Comparison of ENCODE assay signal across 21 cellular contexts in genomic region chr6:166446567-166447065, GRCh38.
DNase-seq lines count a peak whose midpoint lies in the region; ATAC-seq and TF ChIP-seq lines count a peak whose summit lies in the region.
"Had no signal": no experiment of that assay in that cellular context is flagged by ENCODE, and none has a peak within 500 bp of the region (broad histone marks: within the 10 kb centered on the region; RNA-seq: fewer than 3 reads in every experiment).

No MANE protein-coding gene starts in this region.

- H3K79me1 ChIP-seq in IMR-90 (ENCODE audit: low read depth in 1 of 2, low read length in 2 of 2), result no peaks in the 10 kb centered on the region

- peaks cover 67% of the 10 kb centered on the region for H3K36me3 ChIP-seq in IMR-90 (ENCODE audit: control insufficient read depth, insufficient read depth, low read length)
- H3K36me3 ChIP-seq: MG63 had no signal

- H3K27ac Mint-ChIP-seq in T-helper 2 cell treated with Interferon-gamma antibody and Interleukin-4, amounts not matched to agents 5 μg/mL and 100 μg/mL, for 36 hours, result no peak overlapping the region
- no peak overlapping the region for H3K27ac Mint-ChIP-seq in nephron progenitor cell
- H3K27ac Mint-ChIP-seq: B cell; CD8-positive, alpha-beta T cell had no signal

- H3K36me3 Mint-ChIP-seq in T-helper 2 cell treated with Interferon-gamma antibody and Interleukin-4, amounts not matched to agents 5 μg/mL and 100 μg/mL, for 36 hours (ENCODE audit: low read depth), result no peaks in the 10 kb centered on the region
- peaks cover 37% of the 10 kb centered on the region for H3K36me3 Mint-ChIP-seq in nephron progenitor cell (ENCODE audit: low read depth)
- H3K36me3 Mint-ChIP-seq: CD8-positive, alpha-beta T cell had no signal

- no peaks in the 10 kb centered on the region for H3K9me3 ChIP-seq in IMR-90 (ENCODE audit: control insufficient read depth, insufficient read depth, low read length)
- H3K9me3 ChIP-seq: Caco-2, MG63 had no signal

- ATAC-seq in IMR-90 (ENCODE audit: low read depth) (no peak), left lobe of liver (no peak)
- ATAC-seq: CD8-positive, alpha-beta T cell had no signal

- H4K8ac ChIP-seq in IMR-90 (ENCODE audit: low read depth in 2 of 2, low read length in 2 of 2), result no peak overlapping the region

- 86% methylated on average over 4 of the region's 11 CpGs; no CpG with 5 or more reads in 1 of the 2 experiments for WGBS in IMR-90 (ENCODE audit: extremely low coverage in 2 of 2, insufficient read length in 1 of 2), 2 experiments

- no peak overlapping the region for H4K5ac ChIP-seq in IMR-90 (ENCODE audit: low read depth, low read length)

- H2AFZ ChIP-seq in IMR-90 (replicated peaks; ENCODE audit: low read length, poor library complexity), result no peak overlapping the region
- H2AFZ ChIP-seq: GM23248, PC-9 had no signal

- in situ Hi-C loops in IMR-90 (cut with MboI; ENCODE audit: low sequenced_read_pairs), result no loop called here

- no peak overlapping the region for H2AK9ac ChIP-seq in IMR-90 (replicated peaks; ENCODE audit: low read depth, low read length, poor library complexity)

- TF ChIP-seq RAD21 in IMR-90 (IDR thresholded peaks at IDR 0.05; ENCODE audit: low read length), result no peak

- peaks cover 2% of the 10 kb centered on the region for H3K4me1 Mint-ChIP-seq in T-helper 2 cell treated with Interferon-gamma antibody and Interleukin-4, amounts not matched to agents 5 μg/mL and 100 μg/mL, for 36 hours (ENCODE audit: low read depth)
- H3K4me1 Mint-ChIP-seq in nephron progenitor cell, result no peaks in the 10 kb centered on the region

- dilution Hi-C loops in IMR-90 (cut with HindIII; ENCODE audit: low sequenced_read_pairs, unreplicated experiment), result no loop called here

- POLR2A ChIA-PET in IMR-90 (lab: Charles Lee; ENCODE audit: unreplicated experiment), result no interaction called here

- H3K4me2 ChIP-seq in IMR-90 (ENCODE audit: low read depth, low read length), result no peak overlapping the region
- H3K4me2 ChIP-seq: PC-9 had no signal

- no peak overlapping the region for H3K4ac ChIP-seq in IMR-90 (ENCODE audit: low read depth, low read length)

- H3K23ac ChIP-seq in IMR-90 (ENCODE audit: low read depth, low read length), result no peak overlapping the region

- H3K4me3 Mint-ChIP-seq in T-helper 2 cell treated with Interferon-gamma antibody and Interleukin-4, amounts not matched to agents 5 μg/mL and 100 μg/mL, for 36 hours, result no peak overlapping the region
- no peak overlapping the region for H3K4me3 Mint-ChIP-seq in nephron progenitor cell
- H3K4me3 Mint-ChIP-seq: B cell; CD8-positive, alpha-beta T cell had no signal

- no peaks in the 10 kb centered on the region for H3K4me1 ChIP-seq in IMR-90 (ENCODE audit: control insufficient read depth, insufficient read depth, low read length)
- H3K4me1 ChIP-seq: Caco-2 had no signal

- TF ChIP-seq CTCF in IMR-90 (conservative IDR thresholded peaks at IDR 0.05; ENCODE audit: low read depth, low read length) (no peak), nephron progenitor cell (IDR thresholded peaks at IDR 0.05) (no peak)

- no TSS peak for BruUV-seq in IMR-90 (replicated peaks; lab: Mats Ljungman, UMichigan)

- no peaks in the 10 kb centered on the region for H3K27me3 Mint-ChIP-seq in T-helper 2 cell treated with Interferon-gamma antibody and Interleukin-4, amounts not matched to agents 5 μg/mL and 100 μg/mL, for 36 hours (ENCODE audit: low read depth)
- no peaks in the 10 kb centered on the region for H3K27me3 Mint-ChIP-seq in nephron progenitor cell (ENCODE audit: low read depth, poor library complexity)

- H3K18ac ChIP-seq in IMR-90 (ENCODE audit: low read depth, low read length), result no peak overlapping the region

- H4K91ac ChIP-seq in IMR-90 (ENCODE audit: insufficient read depth, low read depth, low read length), result no peak overlapping the region

- CTCF ChIA-PET in IMR-90 (lab: Yijun Ruan, JAX), result no interaction called here

- no peak overlapping the region for H3K14ac ChIP-seq in IMR-90 (replicated peaks; ENCODE audit: low read depth, low read length)

- H3K9ac ChIP-seq in IMR-90 (ENCODE audit: low read depth, low read length), result no peak overlapping the region
- H3K9ac ChIP-seq: GM23248 had no signal

- no peak overlapping the region for H2BK120ac ChIP-seq in IMR-90 (ENCODE audit: low read depth, low read length)

- H2BK20ac ChIP-seq in IMR-90 (ENCODE audit: low read depth, low read length), result no peak overlapping the region

- H2BK5ac ChIP-seq in IMR-90 (ENCODE audit: low read depth, low read length, poor library complexity, severe bottlenecking), result no peak overlapping the region

- peaks cover 5% of the 10 kb centered on the region; the same call in 1 of the 2 replicates for H3K9me1 ChIP-seq in IMR-90 (ENCODE audit: insufficient read depth, low read length)

- H3K27ac ChIP-seq in IMR-90 (ENCODE audit: insufficient read depth, low read length), result no peak overlapping the region
- H3K27ac ChIP-seq: C4-2B, GM23248, PC-9 had no signal

- H3K9me3 Mint-ChIP-seq in T-helper 2 cell treated with Interferon-gamma antibody and Interleukin-4, amounts not matched to agents 5 μg/mL and 100 μg/mL, for 36 hours, result no peaks in the 10 kb centered on the region
- H3K9me3 Mint-ChIP-seq in nephron progenitor cell, result peaks cover 21% of the 10 kb centered on the region
- H3K9me3 Mint-ChIP-seq: CD8-positive, alpha-beta T cell had no signal

- DNase-seq in IMR-90 (peak; percentile 15), amniotic epithelial cell (ENCODE audit: low read depth) (peak; percentile 74), glomerular visceral epithelial cell (ENCODE audit: extremely low spot score) (peak; percentile 5), mesenteric fat pad (ENCODE audit: low spot score) (peak; percentile 28), nephron progenitor cell (no peak), left lobe of liver (ENCODE audit: low spot score) (no peak)
- no peak for DNase-seq in T-helper 2 cell treated with Interferon-gamma antibody and Interleukin-4, amounts not matched to agents 5 μg/mL and 100 μg/mL, for 36 hours (ENCODE audit: low spot score)
- DNase-seq: Caco-2; CD8-positive, alpha-beta T cell; GM23248; H7; KBM-7; MG63; NCI-H1105 treated with DMSO at 0.1 percent for 48 hours; NCI-H2029; NCI-H2227 treated with DMSO at 0.1 percent for 48 hours; NCI-H526 treated with DMSO at 0.1 percent for 48 hours; PC-9; SHP77 had no signal

- no peak overlapping the region for H2AK5ac ChIP-seq in IMR-90 (ENCODE audit: low read depth, low read length)

- no peak overlapping the region for H2BK15ac ChIP-seq in IMR-90 (ENCODE audit: low read depth, low read length)

- no peak overlapping the region for H3K56ac ChIP-seq in IMR-90 (ENCODE audit: extremely low read depth, insufficient read depth, low read length)

- intact Hi-C loops in IMR-90 (cut with micrococcal nuclease), result no loop called here

- no peak for TF ChIP-seq POLR2A in IMR-90 (IDR thresholded peaks at IDR 0.05; ENCODE audit: low read depth, low read length)

- H3K27me3 ChIP-seq in IMR-90 (ENCODE audit: control insufficient read depth, insufficient read depth, low read length), result no peaks in the 10 kb centered on the region
- H3K27me3 ChIP-seq: MG63 had no signal

- H3K4me3 ChIP-seq in IMR-90 (ENCODE audit: insufficient read depth, low read depth, low read length), result no peak overlapping the region
- H3K4me3 ChIP-seq: GM23248, MG63, PC-9 had no signal

- no peaks in the 10 kb centered on the region for H4K20me1 ChIP-seq in IMR-90 (ENCODE audit: insufficient read depth, low read length)

TF ChIP-seq in IMR-90, 13 proteins besides CTCF, POLR2A, EP300 and RAD21:
- no peak for TF ChIP-seq SMC3 (IDR thresholded peaks at IDR 0.05; ENCODE audit: low read depth, low read length)
- no peak for TF ChIP-seq RCOR1 (IDR thresholded peaks at IDR 0.05; ENCODE audit: insufficient replicate concordance, low read length)
- TF ChIP-seq FOS (IDR thresholded peaks at IDR 0.05; ENCODE audit: low read depth, low read length), result no peak
- no peak for TF ChIP-seq CEBPB (IDR thresholded peaks at IDR 0.05; ENCODE audit: low read depth, low read length)
- no peak for TF ChIP-seq MAFK (IDR thresholded peaks at IDR 0.05; ENCODE audit: low read depth, low read length)
- no peak for TF ChIP-seq MXI1 (IDR thresholded peaks at IDR 0.05; ENCODE audit: borderline replicate concordance, low read depth, low read length)
- no peak for TF ChIP-seq ELK1 (IDR thresholded peaks at IDR 0.05; ENCODE audit: borderline replicate concordance, low read depth, low read length)
- TF ChIP-seq BHLHE40 (IDR thresholded peaks at IDR 0.05; ENCODE audit: low read depth, low read length), result no peak
- no peak for TF ChIP-seq MAZ (IDR thresholded peaks at IDR 0.05; ENCODE audit: borderline replicate concordance, low read depth, low read length)

Comparison
In these comparisons a context has a peak if more than half of its experiments do, and no peak if none do; other contexts are left out.
1. DNase-seq: peak in IMR-90 (single experiment), amniotic epithelial cell (single experiment), glomerular visceral epithelial cell (single experiment) and mesenteric fat pad (single experiment); none in T-helper 2 cell treated with Interferon-gamma antibody and Interleukin-4, amounts not matched to agents 5 μg/mL and 100 μg/mL, for 36 hours (single experiment), nephron progenitor cell (single experiment) and left lobe of liver (single experiment).